1 cellular context compared by ENCODE assay signal in genomic region chr4:17324431-17324830, GRCh38.
TF ChIP-seq lines count a peak whose summit lies in the region.

No MANE protein-coding gene starts in this region.

TF ChIP-seq in HepG2, 621 proteins besides CTCF, POLR2A, EP300 and RAD21 (continued from another document):
- TF ChIP-seq ZNF788 (CRISPR knock-in tag; IDR thresholded peaks at IDR 0.05; ENCODE audit: borderline replicate concordance) (no peak), ZNF781 (CRISPR knock-in tag; IDR thresholded peaks at IDR 0.05; ENCODE audit: borderline replicate concordance, not compliant biosample characterization) (no peak), PATZ1 (CRISPR knock-in tag; IDR thresholded peaks at IDR 0.05) (0 out of 2 replicates have a peak, but pooled peaks have one; percentile 20), ZMAT5 (CRISPR knock-in tag; IDR thresholded peaks at IDR 0.05; ENCODE audit: borderline replicate concordance, low read depth) (no peak), CSRNP2 (CRISPR knock-in tag; conservative IDR thresholded peaks at IDR 0.05; ENCODE audit: low read depth) (no peak), TAF1 (CRISPR knock-in tag; IDR thresholded peaks at IDR 0.05) (no peak), ZNF275 (CRISPR knock-in tag; IDR thresholded peaks at IDR 0.05; ENCODE audit: borderline replicate concordance) (no peak), STAG1 (CRISPR knock-in tag; IDR thresholded peaks at IDR 0.05) (peak; percentile 68), MAFF (IDR thresholded peaks at IDR 0.05; ENCODE audit: low read depth, low read length) (no peak), PHF20 (CRISPR knock-in tag; IDR thresholded peaks at IDR 0.05) (no peak), TBL1XR1 (IDR thresholded peaks at IDR 0.05; ENCODE audit: borderline replicate concordance, low read length, partially characterized antibody) (no peak), NFKBIZ (CRISPR knock-in tag; IDR thresholded peaks at IDR 0.05) (no peak), RFXANK (CRISPR knock-in tag; IDR thresholded peaks at IDR 0.05) (no peak), ZNF83 (CRISPR knock-in tag; IDR thresholded peaks at IDR 0.05; ENCODE audit: borderline replicate concordance) (no peak)
TF ChIP-seq in HepG2: peak in this region for 4.
